ENCODE assay signal across 20 cellular contexts in the genomic region with DNA sequence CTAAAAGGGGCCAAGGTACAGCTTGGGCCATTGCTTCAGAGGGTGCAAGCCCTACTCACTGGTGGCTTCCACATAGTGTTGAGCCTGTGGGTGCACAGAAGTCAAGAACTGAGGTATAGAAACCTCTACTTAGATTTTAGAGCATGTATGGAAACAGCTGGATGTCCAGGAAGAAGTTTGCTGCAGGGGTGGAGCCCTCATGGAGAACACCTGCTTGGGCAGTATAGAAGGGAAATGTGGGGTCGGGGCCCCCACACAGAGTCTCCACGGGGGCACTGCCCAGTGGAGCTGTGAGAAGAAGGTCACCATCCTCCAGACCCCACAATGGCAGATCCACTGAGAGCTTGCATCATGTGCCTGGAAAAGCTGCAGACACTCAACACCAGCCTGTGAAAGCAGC. TPM values are rescaled to one million over a fixed set of nuclear protein-coding genes. Genes with fewer than 3 reads are reported as not detected.
A peak's percentile ranks its signal among the peaks of the same experiment; 100 is the strongest.
DNase-seq lines count a peak whose midpoint lies in the region; ATAC-seq, FAIRE-seq and TF ChIP-seq lines count a peak whose summit lies in the region.
"Had no signal": no experiment of that assay in that cellular context is flagged by ENCODE, and none has a peak within 500 bp of the region (broad histone marks: within the 10 kb centered on the region; RNA-seq: fewer than 3 reads in every experiment).

No MANE protein-coding gene starts in this region.

- no peak for TF ChIP-seq EP300 in K562 (IDR thresholded peaks at IDR 0.05; ENCODE audit: low read length)

- POLR2A ChIA-PET in OCI-LY7 (lab: Charles Lee) (no interaction called here), K562 (lab: Yijun Ruan, JAX) (no interaction called here)

- DNase-seq in OCI-LY7 (ENCODE audit: low spot score) (peak; percentile 46), K562 (ENCODE audit: extremely low read depth in 1 of 4, low spot score in 3 of 4) (peak in 1 of 4 experiments; percentile 13), NCI-H1436 (lab: John Stamatoyannopoulos, UW) (no peak), small intestine (no peak)
- DNase-seq: ACHN; Calu3; CD8-positive, alpha-beta T cell; DMS53; DND-41; EL; HCEC 1CT; HFFc6; KG1 had no signal

- H3K9me1 ChIP-seq in K562 (ENCODE audit: control insufficient read depth, insufficient read depth, low read length): no peaks in the 10 kb centered on the region

- TF ChIP-seq CTCF in OCI-LY7 (conservative IDR thresholded peaks at IDR 0.05; ENCODE audit: low read length) (no peak), K562 (IDR thresholded peaks at IDR 0.05 in 2 of 3, conservative IDR thresholded peaks at IDR 0.05 in 1 of 3; ENCODE audit: insufficient read depth in 2 of 3, low read depth in 1 of 3, low read length in 3 of 3) (no peak)

- H3K36me3 ChIP-seq in BLaER1 treated with 17β-estradiol and CSF1 and Interleukin-3, amounts not matched to agents 10 nM and 100 nM: peaks cover 20 to 54% (median 32%) of the 10 kb centered on the region in 11 experiments
- H3K36me3 ChIP-seq in OCI-LY7 (ENCODE audit: insufficient read depth, low read length) (peaks cover 52% of the 10 kb centered on the region), K562 (ENCODE audit: control insufficient read depth, insufficient read depth, low read length) (peaks cover 17% of the 10 kb centered on the region), small intestine (ENCODE audit: control insufficient read depth in 2 of 2, insufficient read depth in 2 of 2, low read length in 2 of 2) (no peaks in the 10 kb centered on the region)

- no TSS peak for BruUV-seq in OCI-LY7 (replicated peaks; lab: Mats Ljungman, UMichigan)
- BruUV-seq in K562 (replicated peaks; lab: Mats Ljungman, UMichigan): no TSS peak

- H3K9ac ChIP-seq in BLaER1 treated with 17β-estradiol and CSF1 and Interleukin-3, amounts not matched to agents 10 nM and 100 nM: no peak overlapping the region
- no peak overlapping the region for H3K9ac ChIP-seq in K562 (ENCODE audit: insufficient read depth in 1 of 2, low read depth in 2 of 2, low read length in 2 of 2)

- H3K4me3 ChIP-seq in BLaER1 treated with 17β-estradiol and CSF1 and Interleukin-3, amounts not matched to agents 10 nM and 100 nM: peak overlapping the region in 6 of 10 experiments; percentile 2 to 39 (median 32); a peak in 6 of 20 replicates
- H3K4me3 ChIP-seq in OCI-LY7 (ENCODE audit: low read depth, low read length, poor library complexity, severe bottlenecking) (no peak overlapping the region), K562 (no peak overlapping the region), small intestine (ENCODE audit: low read depth in 1 of 2, low read length in 2 of 2) (no peak overlapping the region)
- H3K4me3 ChIP-seq: GM23338 had no signal

- FAIRE-seq in K562 (lab: Jason Lieb, UNC): no peak
- FAIRE-seq in small intestine (lab: Jason Lieb, UNC): no peak
- FAIRE-seq: A204.1, H54, HTR-8/SVneo had no signal

- in situ Hi-C loops in K562 (cut with MboI): no loop called here

- H2AFZ ChIP-seq in OCI-LY7 (ENCODE audit: low read length): no peak overlapping the region
- H2AFZ ChIP-seq in K562 (ENCODE audit: low read depth, low read length): no peak overlapping the region
- H2AFZ ChIP-seq: GM23338 had no signal

- CTCF ChIA-PET in OCI-LY7 (lab: Charles Lee; ENCODE audit: unreplicated experiment): no interaction called here
- CTCF ChIA-PET in K562 (lab: Yijun Ruan, JAX; ENCODE audit: low intra/inter-chr PET ratio): no interaction called here

- H3K79me2 ChIP-seq in OCI-LY7 (ENCODE audit: insufficient read depth, low read depth, low read length): peaks cover 2% of the 10 kb centered on the region; the same call in 1 of the 2 replicates
- H3K79me2 ChIP-seq in K562 (ENCODE audit: control insufficient read depth, insufficient read depth, low read length): peaks cover 3% of the 10 kb centered on the region; the same call in 1 of the 3 replicates

- ATAC-seq in K562: no peak
- ATAC-seq in HG03460 (IDR thresholded peaks at IDR 0.05; ENCODE audit: unreplicated experiment): no peak
- no peak for ATAC-seq in GM21786 (IDR thresholded peaks at IDR 0.05; ENCODE audit: unreplicated experiment)
- ATAC-seq: CD8-positive, alpha-beta T cell; GM23338 had no signal

- no peak overlapping the region for H3K27ac ChIP-seq in BLaER1 treated with 17β-estradiol and CSF1 and Interleukin-3, amounts not matched to agents 10 nM and 100 nM
- H3K27ac ChIP-seq in OCI-LY7 (ENCODE audit: low read depth, low read length, poor library complexity, severe bottlenecking) (no peak overlapping the region), K562 (ENCODE audit: extremely low read depth, low read depth, low read length) (no peak overlapping the region), small intestine (ENCODE audit: low read depth in 1 of 2, low read length in 1 of 2) (no peak overlapping the region)

- no peaks in the 10 kb centered on the region for H3K9me2 ChIP-seq in OCI-LY7 (ENCODE audit: insufficient read depth, low read length)

- no peak for TF ChIP-seq POLR2A in K562 (conservative IDR thresholded peaks at IDR 0.05)

- no peak for TF ChIP-seq RAD21 in K562 (CRISPR knock-in tag; conservative IDR thresholded peaks at IDR 0.05 in 1 of 2, IDR thresholded peaks at IDR 0.05 in 1 of 2)

- intact Hi-C loops in OCI-LY7 (cut with micrococcal nuclease; ENCODE audit: unreplicated experiment) (no loop called here), K562 (cut with micrococcal nuclease) (no loop called here)

- peaks cover 0 to 16% (median 0%) of the 10 kb centered on the region in 11 experiments; a peak in 1 of 22 replicates for H4K20me1 ChIP-seq in BLaER1 treated with 17β-estradiol and CSF1 and Interleukin-3, amounts not matched to agents 10 nM and 100 nM
- H4K20me1 ChIP-seq in OCI-LY7 (ENCODE audit: insufficient read depth, low read length): no peaks in the 10 kb centered on the region
- H4K20me1 ChIP-seq in K562 (replicated peaks; ENCODE audit: control insufficient read depth, insufficient read depth, low read length): no peaks in the 10 kb centered on the region

- H3K4me2 ChIP-seq in BLaER1 treated with 17β-estradiol and CSF1 and Interleukin-3, amounts not matched to agents 10 nM and 100 nM: no peak overlapping the region
- H3K4me2 ChIP-seq in OCI-LY7 (ENCODE audit: low read length) (no peak overlapping the region), K562 (ENCODE audit: insufficient read depth, low read length) (no peak overlapping the region)
- H3K4me2 ChIP-seq: GM23338 had no signal

- no peaks in the 10 kb centered on the region; a peak in 1 of 22 replicates for H3K27me3 ChIP-seq in BLaER1 treated with 17β-estradiol and CSF1 and Interleukin-3, amounts not matched to agents 10 nM and 100 nM
- H3K27me3 ChIP-seq in K562 (ENCODE audit: control insufficient read depth in 2 of 2, insufficient read depth in 2 of 2, low read length in 2 of 2) (no peaks in the 10 kb centered on the region), small intestine (ENCODE audit: control insufficient read depth in 2 of 2, insufficient read depth in 2 of 2, low read length in 2 of 2) (no peaks in the 10 kb centered on the region)

- 91% methylated on average over 2 of the region's 2 CpGs for WGBS in K562 (ENCODE audit: insufficient coverage, low coverage, missing lambda C conversion rate)
- 92 to 98% (median 93%) methylated on average over 2 of the region's 2 CpGs for WGBS in small intestine, 3 donors

- H3K4me1 ChIP-seq in BLaER1 treated with 17β-estradiol and CSF1 and Interleukin-3, amounts not matched to agents 10 nM and 100 nM: peaks cover 0 to 36% (median 19%) of the 10 kb centered on the region in 10 experiments; a peak in 15 of 20 replicates
- H3K4me1 ChIP-seq in OCI-LY7 (ENCODE audit: insufficient read depth, low read length, poor library complexity, severe bottlenecking) (peaks cover 23% of the 10 kb centered on the region), K562 (replicated peaks in 1 of 2; ENCODE audit: control insufficient read depth in 2 of 2, insufficient read depth in 2 of 2, low read length in 2 of 2) (peaks cover 0 to 2% of the 10 kb centered on the region in 2 experiments; a peak in 1 of 5 replicates), small intestine (ENCODE audit: control insufficient read depth in 2 of 2, insufficient read depth in 1 of 2, low read depth in 1 of 2, low read length in 1 of 2) (no peaks in the 10 kb centered on the region)

- peaks cover 28 to 32% (median 29%) of the 10 kb centered on the region in 11 experiments for H3K9me3 ChIP-seq in BLaER1 treated with 17β-estradiol and CSF1 and Interleukin-3, amounts not matched to agents 10 nM and 100 nM (replicated peaks in 1 of 11)
- H3K9me3 ChIP-seq in OCI-LY7 (ENCODE audit: low read length): peaks cover 22% of the 10 kb centered on the region; the same call in 1 of the 2 replicates
- no peaks in the 10 kb centered on the region; the same call in 1 of the 2 replicates for H3K9me3 ChIP-seq in K562 (replicated peaks; ENCODE audit: control insufficient read depth, insufficient read depth, low read depth, low read length)
- peaks cover 2% of the 10 kb centered on the region for H3K9me3 ChIP-seq in small intestine (ENCODE audit: control insufficient read depth, low read depth)

RNA-seq across cellular contexts. Expression of a gene that starts 12.1 kb away (rescaled TPM):
- total RNA-seq in OCI-LY7 (2014; rRNA removed; shearing (Covaris generic)): 9.4 and 16.1 TPM in 2 replicates
- total RNA-seq in OCI-LY7 (2022): 13.0 and 13.2 TPM in 2 replicates
- 20.5 and 28.7 TPM in 2 replicates for total RNA-seq in K562 (2011; cell fraction: chromatin; rRNA removed; ENCODE audit: low replicate concordance)
- total RNA-seq in K562 (2011; cell fraction: nucleolus; rRNA removed): 16.5 and 18.0 TPM in 2 replicates
- total RNA-seq in K562 (2011; cell fraction: nucleoplasm; rRNA removed): 18.5 and 20.4 TPM in 2 replicates
- total RNA-seq in K562 (2014; rRNA removed): 5.4 and 8.2 TPM in 2 replicates
- 5.0 and 6.0 TPM in 2 replicates for total RNA-seq in K562 (2014; rRNA removed; fragmentation: Illumina TruSeq; extraction: Trizol)
- 5.8 and 5.9 TPM in 2 replicates for total RNA-seq in K562 (2015; rRNA removed; fragmentation: Illumina TruSeq; extraction: Trizol)
- 8.8 and 9.0 TPM in 2 replicates for total RNA-seq in K562 (2021)
- 9.9 and 16.4 TPM in 2 replicates for polyA plus RNA-seq in K562 (2011; rRNA removed)
- 12.5 and 16.9 TPM in 2 replicates for polyA plus RNA-seq in K562 (2011; cell fraction: cytosol; rRNA removed)
- 23.8 and 24.9 TPM in 2 replicates for polyA plus RNA-seq in K562 (2011; cell fraction: nucleus; rRNA removed)
- 7.7 and 8.2 TPM in 2 replicates for polyA plus RNA-seq in K562 (2012)
- 8.8 and 9.6 TPM in 2 replicates for polyA plus RNA-seq in K562 (2014; fragmentation: Illumina TruSeq; extraction: Trizol)
- 1 to 10 TPM in 1 of 2 experiments, under 1 TPM in 1; 0.84 to 1.4 TPM for polyA plus RNA-seq in K562 (2014; fragmentation: Nextera tagmentation; extraction: Ambion mirVana)
- polyA plus RNA-seq in K562 (2014; rRNA removed): 7.5 and 8.1 TPM in 2 replicates
- 15.5 and 17.2 TPM in 2 replicates for polyA minus RNA-seq in K562 (2011; rRNA and poly(A)+ RNA removed)
- 6.4 and 10.2 TPM in 2 replicates for polyA minus RNA-seq in K562 (2011; cell fraction: cytosol; rRNA and poly(A)+ RNA removed)
- 8.8 and 11.0 TPM in 2 replicates for polyA minus RNA-seq in K562 (2011; cell fraction: nucleus; rRNA and poly(A)+ RNA removed)
- 1 to 10 TPM; 1.4 to 2.8 (median 2.0) TPM for polyA plus RNA-seq in small intestine

RNA-seq across cellular contexts. Expression of a gene that starts 28.3 kb away (rescaled TPM):
- total RNA-seq in OCI-LY7 (2014; rRNA removed; shearing (Covaris generic)): 215 and 231 TPM in 2 replicates
- 124 and 132 TPM in 2 replicates for total RNA-seq in OCI-LY7 (2022)
- 113 and 166 TPM in 2 replicates for total RNA-seq in K562 (2011; cell fraction: chromatin; rRNA removed; ENCODE audit: low replicate concordance)
- total RNA-seq in K562 (2011; cell fraction: nucleolus; rRNA removed): 109 and 111 TPM in 2 replicates
- total RNA-seq in K562 (2011; cell fraction: nucleoplasm; rRNA removed): 160 and 203 TPM in 2 replicates
- 486 and 497 TPM in 2 replicates for total RNA-seq in K562 (2014; rRNA removed)
- total RNA-seq in K562 (2014; rRNA removed; fragmentation: Illumina TruSeq; extraction: Trizol): 432 and 435 TPM in 2 replicates
- 507 and 545 TPM in 2 replicates for total RNA-seq in K562 (2015; rRNA removed; fragmentation: Illumina TruSeq; extraction: Trizol)
- 262 and 298 TPM in 2 replicates for total RNA-seq in K562 (2021)
- 324 and 496 TPM in 2 replicates for polyA plus RNA-seq in K562 (2011; rRNA removed)
- 234 and 249 TPM in 2 replicates for polyA plus RNA-seq in K562 (2011; cell fraction: cytosol; rRNA removed)
- polyA plus RNA-seq in K562 (2011; cell fraction: nucleus; rRNA removed): 147 and 154 TPM in 2 replicates
- 170 and 540 TPM in 2 replicates for polyA plus RNA-seq in K562 (2012)
- 415 and 463 TPM in 2 replicates for polyA plus RNA-seq in K562 (2014; fragmentation: Illumina TruSeq; extraction: Trizol)
- polyA plus RNA-seq in K562 (2014; fragmentation: Nextera tagmentation; extraction: Ambion mirVana): 1,000 to 10,000 TPM; 1,739 to 1,742 TPM
- 636 and 716 TPM in 2 replicates for polyA plus RNA-seq in K562 (2014; rRNA removed)
- 175 and 198 TPM in 2 replicates for polyA minus RNA-seq in K562 (2011; rRNA and poly(A)+ RNA removed)
- polyA minus RNA-seq in K562 (2011; cell fraction: cytosol; rRNA and poly(A)+ RNA removed): 111 and 115 TPM in 2 replicates
- polyA minus RNA-seq in K562 (2011; cell fraction: nucleus; rRNA and poly(A)+ RNA removed): 84.0 and 132 TPM in 2 replicates
- polyA plus RNA-seq in small intestine: 100 to 1,000 TPM; 130 to 140 (median 138) TPM

Comparison
In these comparisons a context has a peak if more than half of its experiments do, and no peak if none do; other contexts are left out.
1. H3K4me3 ChIP-seq: peak in BLaER1 treated with 17β-estradiol and CSF1 and Interleukin-3, amounts not matched to agents 10 nM and 100 nM (6 of 10); none in OCI-LY7 (single experiment), K562 (single experiment) and small intestine (0 of 2).